8 cellular contexts compared by ENCODE assay signal in the genomic region with DNA sequence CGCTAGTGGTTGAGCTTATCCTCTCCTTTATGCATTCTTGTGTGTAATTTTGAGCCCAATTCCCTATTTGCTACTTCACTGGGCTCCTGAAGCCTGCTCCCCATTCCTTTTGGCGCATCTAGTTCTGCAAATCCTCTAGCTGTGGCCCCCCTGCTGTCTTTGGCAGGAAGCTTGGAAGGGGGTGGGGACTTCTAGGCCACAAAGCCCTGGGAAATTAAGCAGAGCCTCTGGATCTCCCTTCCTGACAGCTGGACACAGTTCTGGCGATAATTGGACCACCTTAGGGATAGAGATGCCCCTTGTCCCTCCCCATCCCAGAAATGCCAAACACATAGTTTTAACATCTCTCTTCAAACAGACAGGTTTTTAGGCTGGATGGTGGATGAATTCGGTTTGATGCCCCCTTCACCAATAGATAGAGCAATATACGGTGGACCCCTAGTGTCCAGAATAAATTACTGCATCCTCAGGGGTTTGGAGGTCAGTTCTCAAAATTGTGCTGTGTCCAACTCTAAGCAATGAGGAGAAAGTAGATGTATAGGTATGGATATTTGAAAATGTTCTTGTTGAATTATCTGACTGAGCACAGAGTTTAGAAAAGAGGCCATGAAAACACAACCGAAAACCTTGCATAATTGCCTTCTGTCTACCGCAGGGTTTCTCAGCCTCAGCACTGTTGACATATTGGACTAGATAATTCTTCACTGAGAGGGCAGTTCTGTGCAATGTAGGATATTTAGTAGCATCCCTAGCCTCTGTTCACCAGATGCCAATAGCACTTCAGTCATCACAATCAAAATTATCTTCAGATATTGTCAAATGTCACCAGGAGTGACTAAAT.
DNase-seq lines count a peak whose midpoint lies in the region; ATAC-seq and TF ChIP-seq lines count a peak whose summit lies in the region.

No MANE protein-coding gene starts in this region.

- H3K9me3 ChIP-seq in T-helper 17 cell (ENCODE audit: control insufficient read depth, low read length, poor library complexity, severe bottlenecking) (no peaks in the 10 kb centered on the region), neural progenitor cell (ENCODE audit: low read depth) (no peaks in the 10 kb centered on the region)

- H3K9me3 Mint-ChIP-seq in neural progenitor cell: no peaks in the 10 kb centered on the region
- H3K9me3 Mint-ChIP-seq in activated T-helper 1 cell treated with anti-CD3 and anti-CD28 coated beads, Interleukin-12 subunit alpha, Interleukin-12 subunit beta, Interleukin-2, Interleukin-4 antibody, amounts not matched to agents 30 ng/mL and 10 ng/mL and 1 ng/mL, durations not matched to agents 14 hours and 24 hours and 36 hours: no peaks in the 10 kb centered on the region
- H3K9me3 Mint-ChIP-seq in T-helper 2 cell treated with Interferon-gamma antibody and Interleukin-4, amounts not matched to agents 5 μg/mL and 100 μg/mL, for 36 hours: no peaks in the 10 kb centered on the region

- in situ Hi-C loops in KBM-7 (cut with MboI; ENCODE audit: low pct_unique_long_range_greater_than_20kb, low sequenced_read_pairs): no loop called here

- H3K4me3 Mint-ChIP-seq in T-helper 17 cell (no peak overlapping the region), neural progenitor cell (peak overlapping the region; percentile 13)
- no peak overlapping the region for H3K4me3 Mint-ChIP-seq in activated T-helper 1 cell treated with anti-CD3 and anti-CD28 coated beads, Interleukin-12 subunit alpha, Interleukin-12 subunit beta, Interleukin-2, Interleukin-4 antibody, amounts not matched to agents 30 ng/mL and 10 ng/mL and 1 ng/mL, durations not matched to agents 14 hours and 24 hours and 36 hours
- H3K4me3 Mint-ChIP-seq in T-helper 2 cell treated with Interferon-gamma antibody and Interleukin-4, amounts not matched to agents 5 μg/mL and 100 μg/mL, for 36 hours: no peak overlapping the region

- peaks cover 7% of the 10 kb centered on the region for H3K4me1 Mint-ChIP-seq in T-helper 17 cell
- H3K4me1 Mint-ChIP-seq in neural progenitor cell: peaks cover 16% of the 10 kb centered on the region
- no peaks in the 10 kb centered on the region for H3K4me1 Mint-ChIP-seq in activated T-helper 1 cell treated with anti-CD3 and anti-CD28 coated beads, Interleukin-12 subunit alpha, Interleukin-12 subunit beta, Interleukin-2, Interleukin-4 antibody, amounts not matched to agents 30 ng/mL and 10 ng/mL and 1 ng/mL, durations not matched to agents 14 hours and 24 hours and 36 hours (ENCODE audit: low read depth)
- H3K4me1 Mint-ChIP-seq in T-helper 2 cell treated with Interferon-gamma antibody and Interleukin-4, amounts not matched to agents 5 μg/mL and 100 μg/mL, for 36 hours (ENCODE audit: low read depth): no peaks in the 10 kb centered on the region

- H2AFZ ChIP-seq in neural progenitor cell (replicated peaks): peak overlapping the region; percentile 84

- peaks cover 18% of the 10 kb centered on the region for H3F3A ChIP-seq in neural progenitor cell (ENCODE audit: low read depth)

- no peaks in the 10 kb centered on the region for H4K20me1 ChIP-seq in neural progenitor cell (ENCODE audit: low read depth)

- peak overlapping the region; percentile 24 for H3K27ac ChIP-seq in neural progenitor cell

- H3K79me2 ChIP-seq in neural progenitor cell (ENCODE audit: low read depth): no peaks in the 10 kb centered on the region

- no peaks in the 10 kb centered on the region for H3K27me3 ChIP-seq in neural progenitor cell

- peaks cover 32% of the 10 kb centered on the region for H3K4me1 ChIP-seq in neural progenitor cell

- peak; percentile 60 for DNase-seq in NCI-H510A treated with DMSO at 0.1 percent for 48 hours (lab: John Stamatoyannopoulos, UW)
- no peak for DNase-seq in NCI-H510A (lab: John Stamatoyannopoulos, UW)
- DNase-seq in KBM-7: peak; percentile 68
- DNase-seq in T-helper 17 cell: no peak
- DNase-seq in fibroblast of villous mesenchyme (ENCODE audit: low read depth): peak; percentile 60
- DNase-seq in neural progenitor cell (ENCODE audit: low spot score): peak; percentile 93
- no peak for DNase-seq in activated T-helper 1 cell treated with anti-CD3 and anti-CD28 coated beads, Interleukin-12 subunit alpha, Interleukin-12 subunit beta, Interleukin-2, Interleukin-4 antibody, amounts not matched to agents 30 ng/mL and 10 ng/mL and 1 ng/mL, durations not matched to agents 14 hours and 24 hours and 36 hours (ENCODE audit: low spot score)
- no peak for DNase-seq in T-helper 2 cell treated with Interferon-gamma antibody and Interleukin-4, amounts not matched to agents 5 μg/mL and 100 μg/mL, for 36 hours (ENCODE audit: low spot score)

- H3K27ac Mint-ChIP-seq in T-helper 17 cell (no peak overlapping the region), neural progenitor cell (no peak overlapping the region)
- H3K27ac Mint-ChIP-seq in activated T-helper 1 cell treated with anti-CD3 and anti-CD28 coated beads, Interleukin-12 subunit alpha, Interleukin-12 subunit beta, Interleukin-2, Interleukin-4 antibody, amounts not matched to agents 30 ng/mL and 10 ng/mL and 1 ng/mL, durations not matched to agents 14 hours and 24 hours and 36 hours: no peak overlapping the region
- H3K27ac Mint-ChIP-seq in T-helper 2 cell treated with Interferon-gamma antibody and Interleukin-4, amounts not matched to agents 5 μg/mL and 100 μg/mL, for 36 hours: no peak overlapping the region

- H3K27me3 Mint-ChIP-seq in T-helper 17 cell: peaks cover 53% of the 10 kb centered on the region
- H3K27me3 Mint-ChIP-seq in neural progenitor cell (ENCODE audit: insufficient read depth, low read depth): peaks cover 3% of the 10 kb centered on the region
- H3K27me3 Mint-ChIP-seq in activated T-helper 1 cell treated with anti-CD3 and anti-CD28 coated beads, Interleukin-12 subunit alpha, Interleukin-12 subunit beta, Interleukin-2, Interleukin-4 antibody, amounts not matched to agents 30 ng/mL and 10 ng/mL and 1 ng/mL, durations not matched to agents 14 hours and 24 hours and 36 hours (ENCODE audit: insufficient read depth): peaks cover 18% of the 10 kb centered on the region
- peaks cover 28% of the 10 kb centered on the region for H3K27me3 Mint-ChIP-seq in T-helper 2 cell treated with Interferon-gamma antibody and Interleukin-4, amounts not matched to agents 5 μg/mL and 100 μg/mL, for 36 hours (ENCODE audit: low read depth)

- no peak overlapping the region for H3K4me3 ChIP-seq in fibroblast of villous mesenchyme (ENCODE audit: low read depth, low read length)
- H3K4me3 ChIP-seq in neural progenitor cell: peak overlapping the region; percentile 40

- TF ChIP-seq CTCF in fibroblast of villous mesenchyme (IDR thresholded peaks at IDR 0.05; ENCODE audit: insufficient read depth, low read depth, low read length) (peak; percentile 82), neural progenitor cell (IDR thresholded peaks at IDR 0.05) (peak; percentile 84)

- peak overlapping the region; percentile 82 for H3K4me2 ChIP-seq in neural progenitor cell

- peaks cover 9% of the 10 kb centered on the region for H3K36me3 Mint-ChIP-seq in T-helper 17 cell (ENCODE audit: low read depth)
- H3K36me3 Mint-ChIP-seq in neural progenitor cell: peaks cover 2% of the 10 kb centered on the region
- no peaks in the 10 kb centered on the region for H3K36me3 Mint-ChIP-seq in activated T-helper 1 cell treated with anti-CD3 and anti-CD28 coated beads, Interleukin-12 subunit alpha, Interleukin-12 subunit beta, Interleukin-2, Interleukin-4 antibody, amounts not matched to agents 30 ng/mL and 10 ng/mL and 1 ng/mL, durations not matched to agents 14 hours and 24 hours and 36 hours (ENCODE audit: low read depth)
- H3K36me3 Mint-ChIP-seq in T-helper 2 cell treated with Interferon-gamma antibody and Interleukin-4, amounts not matched to agents 5 μg/mL and 100 μg/mL, for 36 hours (ENCODE audit: low read depth): no peaks in the 10 kb centered on the region

- H3K9ac ChIP-seq in neural progenitor cell: no peak overlapping the region

- ATAC-seq in T-helper 17 cell: peak; percentile 42

- no peaks in the 10 kb centered on the region for H3K36me3 ChIP-seq in neural progenitor cell

- intact Hi-C loops in activated T-helper 1 cell treated with anti-CD3 and anti-CD28 coated beads, Interleukin-12 subunit alpha, Interleukin-12 subunit beta, Interleukin-2, Interleukin-4 antibody, amounts not matched to agents 30 ng/mL and 10 ng/mL and 1 ng/mL, durations not matched to agents 14 hours and 24 hours and 36 hours (cut with micrococcal nuclease): loop anchor here (1.0 to 2.0 kb wide), 2 partner anchors 78 to 202 kb away; no protein-coding TSS in a partner anchor

Comparison
In these comparisons a context has a peak if more than half of its experiments do, and no peak if none do; other contexts are left out.
1. DNase-seq: peak in NCI-H510A treated with DMSO at 0.1 percent for 48 hours (single experiment), KBM-7 (single experiment), fibroblast of villous mesenchyme (single experiment) and neural progenitor cell (single experiment); none in NCI-H510A (single experiment), T-helper 17 cell (0 of 3), activated T-helper 1 cell treated with anti-CD3 and anti-CD28 coated beads, Interleukin-12 subunit alpha, Interleukin-12 subunit beta, Interleukin-2, Interleukin-4 antibody, amounts not matched to agents 30 ng/mL and 10 ng/mL and 1 ng/mL, durations not matched to agents 14 hours and 24 hours and 36 hours (single experiment) and T-helper 2 cell treated with Interferon-gamma antibody and Interleukin-4, amounts not matched to agents 5 μg/mL and 100 μg/mL, for 36 hours (single experiment).